In genomic region chr3:43215684-43216336, GRCh38 we compare ENCODE assay signal across 16 cellular contexts.
A peak's percentile ranks its signal among the peaks of the same experiment; 100 is the strongest.
DNase-seq lines count a peak whose midpoint lies in the region; ATAC-seq and TF ChIP-seq lines count a peak whose summit lies in the region.
"Had no signal": no experiment of that assay in that cellular context is flagged by ENCODE, and none has a peak within 500 bp of the region (broad histone marks: within the 10 kb centered on the region; RNA-seq: fewer than 3 reads in every experiment).

No MANE protein-coding gene starts in this region.

- H3K79me2 ChIP-seq in DND-41 (ENCODE audit: insufficient read depth, low read length) (no peaks in the 10 kb centered on the region), OCI-LY7 (ENCODE audit: insufficient read depth, low read depth, low read length) (no peaks in the 10 kb centered on the region)

- H3K9me3 ChIP-seq in A673 (ENCODE audit: low read depth, low read length, poor library complexity, severe bottlenecking) (no peaks in the 10 kb centered on the region), DND-41 (ENCODE audit: insufficient read depth, low read length, severe bottlenecking) (no peaks in the 10 kb centered on the region), OCI-LY7 (ENCODE audit: low read length) (no peaks in the 10 kb centered on the region)
- H3K9me3 ChIP-seq: mucosa of descending colon had no signal

- no peak overlapping the region for H3K4me3 ChIP-seq in A673 (ENCODE audit: low read depth, low read length, poor library complexity, severe bottlenecking)
- no peak overlapping the region for H3K4me3 ChIP-seq in DND-41 (ENCODE audit: low read depth in 1 of 2, low read length in 2 of 2)
- H3K4me3 ChIP-seq in OCI-LY7 (ENCODE audit: low read depth, low read length, poor library complexity, severe bottlenecking), result no peak overlapping the region
- H3K4me3 ChIP-seq: mucosa of descending colon had no signal

- H3K27ac ChIP-seq in A673 (ENCODE audit: low read depth, low read length, poor library complexity, severe bottlenecking) (no peak overlapping the region), DND-41 (ENCODE audit: low read length) (no peak overlapping the region), OCI-LY7 (ENCODE audit: low read depth, low read length, poor library complexity, severe bottlenecking) (no peak overlapping the region)

- CTCF ChIA-PET in A673 (lab: Charles Lee) (no interaction called here), OCI-LY7 (lab: Charles Lee; ENCODE audit: unreplicated experiment) (no interaction called here)

- no peak overlapping the region for H3K4me2 ChIP-seq in DND-41 (ENCODE audit: insufficient read depth, low read length)
- no peak overlapping the region for H3K4me2 ChIP-seq in OCI-LY7 (ENCODE audit: low read length)

- ATAC-seq in DND-41 (ENCODE audit: insufficient read depth, low read depth) (peak; percentile 40; the same call in 1 of the 3 replicates), esophagus mucosa (peak; percentile 31), GM19035 (IDR thresholded peaks at IDR 0.05; ENCODE audit: unreplicated experiment) (no peak)
- ATAC-seq: mucosa of descending colon had no signal

- H3K9ac ChIP-seq in DND-41 (ENCODE audit: low read depth, low read length), result no peak overlapping the region

- H3K27me3 ChIP-seq in A673 (replicated peaks; ENCODE audit: insufficient read depth, low read depth, low read length, poor library complexity) (no peaks in the 10 kb centered on the region), DND-41 (ENCODE audit: insufficient read depth, low read length, poor library complexity) (peaks cover 2% of the 10 kb centered on the region)

- DNase-seq in A673 (ENCODE audit: low spot score) (no peak), DND-41 (no peak), OCI-LY7 (ENCODE audit: low spot score) (peak; percentile 4), GM03348 (ENCODE audit: low spot score) (no peak), activated gamma-delta T cell (lab: John Stamatoyannopoulos, UW) (no peak), UCSD-AML1 (lab: John Stamatoyannopoulos, UW; ENCODE audit: unreplicated experiment) (no peak)
- DNase-seq: activated T-cell treated with anti-CD3 and anti-CD28 coated beads, Interleukin-2, amount 50 U/mL, for 1 hour; cerebellar nuclear complex; IMR-90; islet precursor cell; mucosa of descending colon; NCI-H1436; NCI-H446 treated with DMSO at 0.1 percent for 48 hours; stimulated activated CD4-positive, alpha-beta T cell treated with anti-CD3 and anti-CD28 coated beads, Interleukin-12 subunit alpha, Interleukin-12 subunit beta, amount 100 ng/mL, for 4 hours had no signal

- no peaks in the 10 kb centered on the region for H3K36me3 ChIP-seq in A673 (ENCODE audit: insufficient read depth, low read length, poor library complexity, severe bottlenecking)
- H3K36me3 ChIP-seq in DND-41 (ENCODE audit: insufficient read depth, low read length), result no peaks in the 10 kb centered on the region
- no peaks in the 10 kb centered on the region for H3K36me3 ChIP-seq in OCI-LY7 (ENCODE audit: insufficient read depth, low read length)

- no TSS peak for BruUV-seq in A673 (replicated peaks; lab: Mats Ljungman, UMichigan)
- no TSS peak for BruUV-seq in OCI-LY7 (replicated peaks; lab: Mats Ljungman, UMichigan)

- intact Hi-C loops in A673 (cut with micrococcal nuclease; ENCODE audit: unreplicated experiment), result loop anchor here (10.0 kb wide), 1 partner anchor 289 kb away; no protein-coding TSS in a partner anchor
- intact Hi-C loops in OCI-LY7 (cut with micrococcal nuclease; ENCODE audit: unreplicated experiment), result no loop called here

- H4K20me1 ChIP-seq in DND-41 (ENCODE audit: insufficient read depth, low read length), result no peaks in the 10 kb centered on the region
- no peaks in the 10 kb centered on the region for H4K20me1 ChIP-seq in OCI-LY7 (ENCODE audit: insufficient read depth, low read length)

- H3K4me1 ChIP-seq in A673 (ENCODE audit: insufficient read depth, low read length, poor library complexity, severe bottlenecking) (no peaks in the 10 kb centered on the region), DND-41 (ENCODE audit: insufficient read depth, low read length) (no peaks in the 10 kb centered on the region), OCI-LY7 (ENCODE audit: insufficient read depth, low read length, poor library complexity, severe bottlenecking) (no peaks in the 10 kb centered on the region)

- no peaks in the 10 kb centered on the region for H3K9me2 ChIP-seq in OCI-LY7 (ENCODE audit: insufficient read depth, low read length)

- H2AFZ ChIP-seq in DND-41 (ENCODE audit: low read depth, low read length) (no peak overlapping the region), OCI-LY7 (ENCODE audit: low read length) (no peak overlapping the region)

- POLR2A ChIA-PET in A673 (lab: Charles Lee; ENCODE audit: low non-redundant PET) (no interaction called here), OCI-LY7 (lab: Charles Lee) (no interaction called here)

- TF ChIP-seq CTCF in A673 (conservative IDR thresholded peaks at IDR 0.05; ENCODE audit: low read depth, low read length) (peak; percentile 27; the same call in 1 of the 2 replicates), DND-41 (IDR thresholded peaks at IDR 0.05; ENCODE audit: borderline replicate concordance, extremely low read depth, low read length, poor library complexity, severe bottlenecking) (peak; percentile 29), OCI-LY7 (conservative IDR thresholded peaks at IDR 0.05; ENCODE audit: low read length) (peak; percentile 32; the same call in 1 of the 2 replicates)
